1 cellular context compared by ENCODE assay signal in the genomic region with DNA sequence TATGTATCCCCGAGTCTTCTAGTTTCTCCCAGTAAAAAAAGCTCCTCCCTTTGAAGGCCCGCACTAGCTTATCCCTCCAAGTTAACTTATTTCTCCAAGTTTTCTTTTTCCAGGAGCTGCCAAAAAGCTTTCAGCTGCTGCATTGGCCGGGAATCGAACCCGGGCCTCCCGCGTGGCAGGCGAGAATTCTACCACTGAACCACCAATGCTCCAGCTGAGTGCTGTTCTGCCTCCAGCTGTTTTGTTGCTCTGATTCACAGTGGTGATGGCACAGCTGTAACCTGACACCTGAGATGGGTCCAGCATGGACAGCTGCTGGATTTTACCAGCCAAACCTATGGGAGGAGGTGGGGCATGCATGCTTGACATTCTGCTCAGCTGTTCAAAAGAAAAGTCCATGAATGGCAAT.
A peak's percentile ranks its signal among the peaks of the same experiment; 100 is the strongest.
TF ChIP-seq lines count a peak whose summit lies in the region.

No MANE protein-coding gene starts in this region.

TF ChIP-seq in HepG2, 621 proteins besides CTCF, POLR2A, EP300 and RAD21 (continued from another document and continues in another):
- no peak for TF ChIP-seq SKIL (CRISPR knock-in tag; IDR thresholded peaks at IDR 0.05; ENCODE audit: borderline replicate concordance)
- TF ChIP-seq ZNF816 (CRISPR knock-in tag; IDR thresholded peaks at IDR 0.05; ENCODE audit: borderline replicate concordance): no peak
- TF ChIP-seq ZNF768 (CRISPR knock-in tag; IDR thresholded peaks at IDR 0.05): peak; percentile 86
- no peak for TF ChIP-seq ZNF558 (CRISPR knock-in tag; IDR thresholded peaks at IDR 0.05; ENCODE audit: borderline replicate concordance)
- TF ChIP-seq, protein P1, sequence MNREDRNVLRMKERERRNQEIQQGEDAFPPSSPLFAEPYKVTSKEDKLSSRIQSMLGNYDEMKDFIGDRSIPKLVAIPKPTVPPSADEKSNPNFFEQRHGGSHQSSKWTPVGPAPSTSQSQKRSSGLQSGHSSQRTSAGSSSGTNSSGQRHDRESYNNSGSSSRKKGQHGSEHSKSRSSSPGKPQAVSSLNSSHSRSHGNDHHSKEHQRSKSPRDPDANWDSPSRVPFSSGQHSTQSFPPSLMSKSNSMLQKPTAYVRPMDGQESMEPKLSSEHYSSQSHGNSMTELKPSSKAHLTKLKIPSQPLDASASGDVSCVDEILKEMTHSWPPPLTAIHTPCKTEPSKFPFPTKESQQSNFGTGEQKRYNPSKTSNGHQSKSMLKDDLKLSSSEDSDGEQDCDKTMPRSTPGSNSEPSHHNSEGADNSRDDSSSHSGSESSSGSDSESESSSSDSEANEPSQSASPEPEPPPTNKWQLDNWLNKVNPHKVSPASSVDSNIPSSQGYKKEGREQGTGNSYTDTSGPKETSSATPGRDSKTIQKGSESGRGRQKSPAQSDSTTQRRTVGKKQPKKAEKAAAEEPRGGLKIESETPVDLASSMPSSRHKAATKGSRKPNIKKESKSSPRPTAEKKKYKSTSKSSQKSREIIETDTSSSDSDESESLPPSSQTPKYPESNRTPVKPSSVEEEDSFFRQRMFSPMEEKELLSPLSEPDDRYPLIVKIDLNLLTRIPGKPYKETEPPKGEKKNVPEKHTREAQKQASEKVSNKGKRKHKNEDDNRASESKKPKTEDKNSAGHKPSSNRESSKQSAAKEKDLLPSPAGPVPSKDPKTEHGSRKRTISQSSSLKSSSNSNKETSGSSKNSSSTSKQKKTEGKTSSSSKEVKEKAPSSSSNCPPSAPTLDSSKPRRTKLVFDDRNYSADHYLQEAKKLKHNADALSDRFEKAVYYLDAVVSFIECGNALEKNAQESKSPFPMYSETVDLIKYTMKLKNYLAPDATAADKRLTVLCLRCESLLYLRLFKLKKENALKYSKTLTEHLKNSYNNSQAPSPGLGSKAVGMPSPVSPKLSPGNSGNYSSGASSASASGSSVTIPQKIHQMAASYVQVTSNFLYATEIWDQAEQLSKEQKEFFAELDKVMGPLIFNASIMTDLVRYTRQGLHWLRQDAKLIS (CRISPR knock-in tag; IDR thresholded peaks at IDR 0.05): no peak
- TF ChIP-seq, protein P2, sequence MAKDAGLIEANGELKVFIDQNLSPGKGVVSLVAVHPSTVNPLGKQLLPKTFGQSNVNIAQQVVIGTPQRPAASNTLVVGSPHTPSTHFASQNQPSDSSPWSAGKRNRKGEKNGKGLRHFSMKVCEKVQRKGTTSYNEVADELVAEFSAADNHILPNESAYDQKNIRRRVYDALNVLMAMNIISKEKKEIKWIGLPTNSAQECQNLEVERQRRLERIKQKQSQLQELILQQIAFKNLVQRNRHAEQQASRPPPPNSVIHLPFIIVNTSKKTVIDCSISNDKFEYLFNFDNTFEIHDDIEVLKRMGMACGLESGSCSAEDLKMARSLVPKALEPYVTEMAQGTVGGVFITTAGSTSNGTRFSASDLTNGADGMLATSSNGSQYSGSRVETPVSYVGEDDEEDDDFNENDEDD (CRISPR knock-in tag; IDR thresholded peaks at IDR 0.05; ENCODE audit: borderline replicate concordance): no peak
- TF ChIP-seq, protein P3, sequence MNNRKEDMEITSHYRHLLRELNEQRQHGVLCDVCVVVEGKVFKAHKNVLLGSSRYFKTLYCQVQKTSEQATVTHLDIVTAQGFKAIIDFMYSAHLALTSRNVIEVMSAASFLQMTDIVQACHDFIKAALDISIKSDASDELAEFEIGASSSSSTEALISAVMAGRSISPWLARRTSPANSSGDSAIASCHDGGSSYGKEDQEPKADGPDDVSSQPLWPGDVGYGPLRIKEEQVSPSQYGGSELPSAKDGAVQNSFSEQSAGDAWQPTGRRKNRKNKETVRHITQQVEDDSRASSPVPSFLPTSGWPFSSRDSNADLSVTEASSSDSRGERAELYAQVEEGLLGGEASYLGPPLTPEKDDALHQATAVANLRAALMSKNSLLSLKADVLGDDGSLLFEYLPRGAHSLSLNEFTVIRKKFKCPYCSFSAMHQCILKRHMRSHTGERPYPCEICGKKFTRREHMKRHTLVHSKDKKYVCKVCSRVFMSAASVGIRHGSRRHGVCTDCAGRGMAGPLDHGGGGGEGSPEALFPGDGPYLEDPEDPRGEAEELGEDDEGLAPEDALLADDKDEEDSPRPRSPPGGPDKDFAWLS (CRISPR knock-in tag; IDR thresholded peaks at IDR 0.05; ENCODE audit: borderline replicate concordance): no peak
- no peak for TF ChIP-seq KMT2B (CRISPR knock-in tag; IDR thresholded peaks at IDR 0.05)
- no peak for TF ChIP-seq ELF3 (CRISPR knock-in tag; IDR thresholded peaks at IDR 0.05)
- no peak for TF ChIP-seq ZNF75D (CRISPR knock-in tag; IDR thresholded peaks at IDR 0.05; ENCODE audit: borderline replicate concordance)
- no peak for TF ChIP-seq ZBTB37 (CRISPR knock-in tag; IDR thresholded peaks at IDR 0.05)
- no peak for TF ChIP-seq PCBP1 (IDR thresholded peaks at IDR 0.05; ENCODE audit: borderline replicate concordance, low read depth, low read length)
- no peak for TF ChIP-seq MEF2D (CRISPR knock-in tag; IDR thresholded peaks at IDR 0.05)
- TF ChIP-seq ZSCAN22 (CRISPR knock-in tag; IDR thresholded peaks at IDR 0.05): no peak
- no peak for TF ChIP-seq ZNF205 (CRISPR knock-in tag; IDR thresholded peaks at IDR 0.05)
- no peak for TF ChIP-seq MAFK (conservative IDR thresholded peaks at IDR 0.05 in 1 of 2, IDR thresholded peaks at IDR 0.05 in 1 of 2; ENCODE audit: low read length in 2 of 2)
- TF ChIP-seq GATAD1 (CRISPR knock-in tag; IDR thresholded peaks at IDR 0.05): no peak
- no peak for TF ChIP-seq ZNF280D (CRISPR knock-in tag; IDR thresholded peaks at IDR 0.05)
- no peak for TF ChIP-seq FOXP1 (IDR thresholded peaks at IDR 0.05)
- TF ChIP-seq FOXP1 (CRISPR knock-in tag; IDR thresholded peaks at IDR 0.05): no peak
- no peak for TF ChIP-seq CREB1 (IDR thresholded peaks at IDR 0.05)
- 0 out of 2 replicates have a peak, but pooled peaks have one; percentile 51 for TF ChIP-seq CREB1 (CRISPR knock-in tag; IDR thresholded peaks at IDR 0.05)
- TF ChIP-seq NPAS2 (CRISPR knock-in tag; IDR thresholded peaks at IDR 0.05; ENCODE audit: borderline replicate concordance): no peak
- TF ChIP-seq ZNF251 (CRISPR knock-in tag; IDR thresholded peaks at IDR 0.05): no peak
- TF ChIP-seq ERF (CRISPR knock-in tag; IDR thresholded peaks at IDR 0.05): no peak
- no peak for TF ChIP-seq PHF8 (CRISPR knock-in tag; IDR thresholded peaks at IDR 0.05)
- no peak for TF ChIP-seq SRSF1 (optimal IDR thresholded peaks at IDR 0.05; ENCODE audit: low read depth, low read length)
- peak; percentile 62 for TF ChIP-seq FOSL2 (CRISPR knock-in tag; IDR thresholded peaks at IDR 0.05)
- TF ChIP-seq RERE (CRISPR knock-in tag; IDR thresholded peaks at IDR 0.05; ENCODE audit: low read depth): no peak
- no peak for TF ChIP-seq BATF2 (CRISPR knock-in tag; IDR thresholded peaks at IDR 0.05)
- TF ChIP-seq ZFP37 (CRISPR knock-in tag; IDR thresholded peaks at IDR 0.05; ENCODE audit: borderline replicate concordance): no peak
- TF ChIP-seq, protein P4, sequence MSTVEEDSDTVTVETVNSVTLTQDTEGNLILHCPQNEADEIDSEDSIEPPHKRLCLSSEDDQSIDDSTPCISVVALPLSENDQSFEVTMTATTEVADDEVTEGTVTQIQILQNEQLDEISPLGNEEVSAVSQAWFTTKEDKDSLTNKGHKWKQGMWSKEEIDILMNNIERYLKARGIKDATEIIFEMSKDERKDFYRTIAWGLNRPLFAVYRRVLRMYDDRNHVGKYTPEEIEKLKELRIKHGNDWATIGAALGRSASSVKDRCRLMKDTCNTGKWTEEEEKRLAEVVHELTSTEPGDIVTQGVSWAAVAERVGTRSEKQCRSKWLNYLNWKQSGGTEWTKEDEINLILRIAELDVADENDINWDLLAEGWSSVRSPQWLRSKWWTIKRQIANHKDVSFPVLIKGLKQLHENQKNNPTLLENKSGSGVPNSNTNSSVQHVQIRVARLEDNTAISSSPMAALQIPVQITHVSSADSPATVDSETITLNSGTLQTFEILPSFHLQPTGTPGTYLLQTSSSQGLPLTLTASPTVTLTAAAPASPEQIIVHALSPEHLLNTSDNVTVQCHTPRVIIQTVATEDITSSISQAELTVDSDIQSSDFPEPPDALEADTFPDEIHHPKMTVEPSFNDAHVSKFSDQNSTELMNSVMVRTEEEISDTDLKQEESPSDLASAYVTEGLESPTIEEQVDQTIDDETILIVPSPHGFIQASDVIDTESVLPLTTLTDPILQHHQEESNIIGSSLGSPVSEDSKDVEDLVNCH (CRISPR knock-in tag; IDR thresholded peaks at IDR 0.05): no peak
